In the genomic region with DNA sequence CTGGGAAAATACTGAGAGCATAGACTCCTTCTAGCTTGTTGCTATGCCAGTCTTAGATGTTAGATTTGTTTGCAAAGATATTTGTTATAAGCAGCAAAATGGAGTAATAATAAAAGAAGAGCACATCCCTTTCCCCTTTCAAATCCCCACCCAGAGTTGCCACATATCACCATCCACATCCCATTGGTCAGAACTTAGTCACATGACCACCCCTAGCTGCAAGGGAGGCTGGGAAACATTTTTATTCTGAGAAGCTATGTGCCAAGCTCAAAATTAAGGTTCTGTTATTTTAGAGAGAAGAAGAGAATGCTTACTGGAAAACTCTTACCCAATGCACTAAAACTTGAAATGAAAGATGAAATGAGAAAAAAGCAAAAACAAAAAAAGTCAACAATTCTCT, we compare ENCODE assay signal across 1 cellular context.
TF ChIP-seq lines count a peak whose summit lies in the region.

No MANE protein-coding gene starts in this region.

TF ChIP-seq in K562, 482 proteins besides CTCF, POLR2A, EP300 and RAD21 (continued from another document):
- TF ChIP-seq RAD51 (IDR thresholded peaks at IDR 0.05; ENCODE audit: borderline replicate concordance, low read depth) = peak; percentile 23; the same call in 1 of the 2 replicates
- TF ChIP-seq USF1 (CRISPR knock-in tag; IDR thresholded peaks at IDR 0.05) = peak; percentile 47
